ENCODE assay signal across 35 cellular contexts in the genomic region with DNA sequence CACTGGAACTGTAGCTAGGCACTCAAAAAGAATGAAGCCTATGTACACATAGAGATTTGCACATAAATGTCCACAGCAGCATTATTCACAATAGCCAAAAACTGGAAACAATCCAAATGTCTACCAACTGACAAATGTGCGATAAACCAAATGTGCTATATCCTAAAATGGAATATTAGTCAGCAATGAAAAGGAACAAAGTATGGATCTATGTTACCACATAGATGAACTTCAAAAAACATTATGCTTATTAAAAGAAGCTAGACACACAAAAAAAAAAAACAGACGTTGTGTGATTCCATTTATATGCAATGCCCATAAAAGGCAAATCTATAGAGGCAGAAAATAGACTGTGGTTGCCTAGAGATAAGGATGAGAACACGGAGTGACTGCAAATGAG.
"Had no signal": no experiment of that assay in that cellular context is flagged by ENCODE, and none has a peak within 500 bp of the region (broad histone marks: within the 10 kb centered on the region; RNA-seq: fewer than 3 reads in every experiment).

No MANE protein-coding gene starts in this region.

- H3K4me3 ChIP-seq: MG63 had no signal

- H3K36me3 ChIP-seq: MG63 had no signal

- DNase-seq: Karpas-422, Kasumi-1, MG63, MM.1S, MV-4-11, NCI-H1048, NCI-H1092, NCI-H1092 treated with DMSO at 0.1 percent for 48 hours, NCI-H1105, NCI-H1105 treated with DMSO at 0.1 percent for 48 hours, NCI-H1417, NCI-H1417 treated with DMSO at 0.1 percent for 48 hours, NCI-H1436, NCI-H1436 treated with DMSO at 0.1 percent for 48 hours, NCI-H146, NCI-H1694, NCI-H1694 treated with DMSO at 0.1 percent for 48 hours, NCI-H187, NCI-H187 treated with DMSO at 0.1 percent for 48 hours, NCI-H1930, NCI-H2029, NCI-H2029 treated with DMSO at 0.1 percent for 48 hours, NCI-H2081, NCI-H2081 treated with DMSO at 0.1 percent for 48 hours, NCI-H2107, NCI-H2171, NCI-H2171 treated with DMSO at 0.1 percent for 48 hours, NCI-H2227 treated with DMSO at 0.1 percent for 48 hours, NCI-H226, NCI-H345, NCI-H446, NCI-H446 treated with DMSO at 0.1 percent for 48 hours, NCI-H510A, NCI-H510A treated with DMSO at 0.1 percent for 48 hours, NCI-H524 had no signal

- H3K27me3 ChIP-seq: MG63 had no signal

- H3K9me3 ChIP-seq: MG63 had no signal
